Comparison of ENCODE assay signal across 8 cellular contexts in the genomic region with DNA sequence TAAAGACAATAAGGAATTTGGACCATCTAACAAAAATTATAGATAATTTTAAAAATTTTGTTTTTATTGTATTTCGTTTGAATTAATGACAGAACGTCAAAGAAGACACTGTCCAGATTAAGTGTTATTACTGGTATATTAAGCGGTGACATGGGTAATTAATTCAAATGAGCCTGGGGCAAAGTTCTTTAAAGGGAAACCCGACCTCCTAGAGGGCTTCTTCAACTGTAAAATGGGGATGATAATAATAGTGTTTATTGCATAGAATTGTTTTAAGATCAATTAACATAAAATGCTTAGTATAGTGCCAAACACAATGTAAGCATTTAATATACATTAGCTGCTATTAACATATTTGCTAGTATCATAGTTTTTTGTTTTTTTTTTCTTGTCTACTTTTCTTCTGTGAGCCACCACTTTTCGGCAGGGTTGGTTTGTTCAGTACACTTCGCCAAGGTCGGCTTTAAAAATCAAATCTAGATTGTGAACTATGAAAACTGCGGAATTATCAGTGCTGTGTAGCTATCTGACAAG. TPM values are rescaled to one million over a fixed set of nuclear protein-coding genes. Genes with fewer than 3 reads are reported as not detected.
DNase-seq lines count a peak whose midpoint lies in the region; ATAC-seq and TF ChIP-seq lines count a peak whose summit lies in the region.

No MANE protein-coding gene starts in this region.

- peak overlapping the region; percentile 90 for H3K27ac Mint-ChIP-seq in activated CD4-positive, alpha-beta T cell treated with anti-CD3 and anti-CD28 coated beads, Interleukin-2, amount 10 ng/mL, durations not matched to agents 7 days and 5 days
- H3K27ac Mint-ChIP-seq in dendritic cell treated with granulocyte-macrophage colony-stimulating factor and Interleukin-4, amounts not matched to agents 40 ng/mL and 50 ng/mL, for 4 days = peak overlapping the region; percentile 97
- H3K27ac Mint-ChIP-seq in nephron progenitor cell = peak overlapping the region; percentile 99

- intact Hi-C loops in dendritic cell treated with granulocyte-macrophage colony-stimulating factor and Interleukin-4, amounts not matched to agents 40 ng/mL and 50 ng/mL, for 4 days (cut with micrococcal nuclease) = no loop called here

- no peaks in the 10 kb centered on the region for H3K27me3 Mint-ChIP-seq in activated CD4-positive, alpha-beta T cell treated with anti-CD3 and anti-CD28 coated beads, Interleukin-2, amount 10 ng/mL, durations not matched to agents 7 days and 5 days
- H3K27me3 Mint-ChIP-seq in dendritic cell treated with granulocyte-macrophage colony-stimulating factor and Interleukin-4, amounts not matched to agents 40 ng/mL and 50 ng/mL, for 4 days = peaks cover 10% of the 10 kb centered on the region
- H3K27me3 Mint-ChIP-seq in nephron progenitor cell (ENCODE audit: low read depth, poor library complexity) = peaks cover 31% of the 10 kb centered on the region

- peak overlapping the region; percentile 97 for H3K4me3 Mint-ChIP-seq in activated CD4-positive, alpha-beta T cell treated with anti-CD3 and anti-CD28 coated beads, Interleukin-2, amount 10 ng/mL, durations not matched to agents 7 days and 5 days
- H3K4me3 Mint-ChIP-seq in dendritic cell treated with granulocyte-macrophage colony-stimulating factor and Interleukin-4, amounts not matched to agents 40 ng/mL and 50 ng/mL, for 4 days = peak overlapping the region; percentile 97
- peak overlapping the region; percentile 98 for H3K4me3 Mint-ChIP-seq in nephron progenitor cell

- POLR2A ChIA-PET in activated CD4-positive, alpha-beta T cell treated with anti-CD3 and anti-CD28 coated beads, Interleukin-2, amount 10 ng/mL, durations not matched to agents 7 days and 5 days (lab: Charles Lee) = interaction anchor here (0.7 kb wide), 1 partner anchor 98 kb away, joined by 3 read pairs; no protein-coding TSS in a partner anchor

- ATAC-seq in HG02885 (IDR thresholded peaks at IDR 0.05; ENCODE audit: poor library complexity, unreplicated experiment) (no peak), HG03135 (IDR thresholded peaks at IDR 0.05; ENCODE audit: unreplicated experiment) (no peak)

- TF ChIP-seq CTCF in nephron progenitor cell (IDR thresholded peaks at IDR 0.05) = no peak

- H3K9me3 Mint-ChIP-seq in activated CD4-positive, alpha-beta T cell treated with anti-CD3 and anti-CD28 coated beads, Interleukin-2, amount 10 ng/mL, durations not matched to agents 7 days and 5 days = no peaks in the 10 kb centered on the region
- no peaks in the 10 kb centered on the region for H3K9me3 Mint-ChIP-seq in dendritic cell treated with granulocyte-macrophage colony-stimulating factor and Interleukin-4, amounts not matched to agents 40 ng/mL and 50 ng/mL, for 4 days
- peaks cover 13% of the 10 kb centered on the region for H3K9me3 Mint-ChIP-seq in nephron progenitor cell

- CTCF ChIA-PET in activated CD4-positive, alpha-beta T cell treated with anti-CD3 and anti-CD28 coated beads, Interleukin-2, amount 10 ng/mL, durations not matched to agents 7 days and 5 days (lab: Charles Lee) = interaction anchor here (0.6 kb wide), 1 partner anchor 658 kb away, joined by 3 read pairs; no protein-coding TSS in a partner anchor

- H3K36me3 Mint-ChIP-seq in activated CD4-positive, alpha-beta T cell treated with anti-CD3 and anti-CD28 coated beads, Interleukin-2, amount 10 ng/mL, durations not matched to agents 7 days and 5 days (ENCODE audit: low read depth) = peaks cover 6% of the 10 kb centered on the region
- peaks cover 10% of the 10 kb centered on the region for H3K36me3 Mint-ChIP-seq in dendritic cell treated with granulocyte-macrophage colony-stimulating factor and Interleukin-4, amounts not matched to agents 40 ng/mL and 50 ng/mL, for 4 days (ENCODE audit: low read depth)
- peaks cover 6% of the 10 kb centered on the region for H3K36me3 Mint-ChIP-seq in nephron progenitor cell (ENCODE audit: low read depth)

- peaks cover 25% of the 10 kb centered on the region for H3K4me1 Mint-ChIP-seq in activated CD4-positive, alpha-beta T cell treated with anti-CD3 and anti-CD28 coated beads, Interleukin-2, amount 10 ng/mL, durations not matched to agents 7 days and 5 days
- peaks cover 17% of the 10 kb centered on the region for H3K4me1 Mint-ChIP-seq in dendritic cell treated with granulocyte-macrophage colony-stimulating factor and Interleukin-4, amounts not matched to agents 40 ng/mL and 50 ng/mL, for 4 days (ENCODE audit: low read depth)
- H3K4me1 Mint-ChIP-seq in nephron progenitor cell = peaks cover 25% of the 10 kb centered on the region

- no peak for DNase-seq in activated CD4-positive, alpha-beta T cell treated with anti-CD3 and anti-CD28 coated beads, Interleukin-2, amount 10 ng/mL, durations not matched to agents 7 days and 5 days
- DNase-seq in activated CD4-positive, alpha-beta T cell treated with anti-CD3 and anti-CD28 coated beads for 1 hour = no peak
- DNase-seq in NCI-H748 (lab: John Stamatoyannopoulos, UW; ENCODE audit: unreplicated experiment) (peak; percentile 49), nephron progenitor cell (no peak)
- DNase-seq in activated CD4-positive, CD25-positive, alpha-beta regulatory T cell treated with anti-CD3 and anti-CD28 coated beads, Interleukin-2, amount 50 U/mL, for 72 hours = no peak

RNA-seq across cellular contexts. Expression of gene LARP4, which starts 0.5 kb away (rescaled TPM):
- 10 to 100 TPM; 46.0 to 52.0 TPM for total RNA-seq in activated CD4-positive, alpha-beta T cell treated with anti-CD3 and anti-CD28 coated beads, Interleukin-2, amount 10 ng/mL, durations not matched to agents 7 days and 5 days

RNA-seq across cellular contexts. Expression of gene FAM186A, which starts 3.8 kb away (rescaled TPM):
- total RNA-seq in activated CD4-positive, alpha-beta T cell treated with anti-CD3 and anti-CD28 coated beads, Interleukin-2, amount 10 ng/mL, durations not matched to agents 7 days and 5 days = not detected
